1 cellular context compared by ENCODE assay signal in the genomic region with DNA sequence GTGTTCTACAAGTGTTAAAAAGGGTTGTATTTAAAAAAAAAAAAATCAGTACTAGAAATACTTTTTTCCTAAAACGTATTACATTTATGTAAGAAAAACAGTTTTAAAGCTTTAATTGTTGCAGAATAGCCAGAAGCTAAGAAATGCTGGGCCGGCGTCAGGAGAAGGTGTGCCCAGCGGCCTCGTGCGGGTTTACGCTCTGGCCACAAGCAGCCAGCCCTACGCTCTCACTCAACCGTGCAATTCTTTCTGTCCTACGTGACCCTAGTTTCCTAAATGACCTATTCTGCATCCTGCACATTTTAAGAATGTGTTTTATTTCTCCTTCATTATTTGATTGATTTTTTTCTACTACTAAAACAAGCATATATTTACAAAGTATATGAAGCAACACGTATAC.
TF ChIP-seq lines count a peak whose summit lies in the region.

No MANE protein-coding gene starts in this region.

TF ChIP-seq in HepG2, 621 proteins besides CTCF, POLR2A, EP300 and RAD21 (continued from another document):
- TF ChIP-seq KDM4B (CRISPR knock-in tag; IDR thresholded peaks at IDR 0.05) (no peak), ZNF337 (CRISPR knock-in tag; IDR thresholded peaks at IDR 0.05; ENCODE audit: borderline replicate concordance, low read depth) (no peak), THRA (CRISPR knock-in tag; IDR thresholded peaks at IDR 0.05; ENCODE audit: borderline replicate concordance) (no peak), ZNF747 (CRISPR knock-in tag; IDR thresholded peaks at IDR 0.05; ENCODE audit: borderline replicate concordance) (no peak)
TF ChIP-seq in HepG2: peak in this region for 0.
